In genomic region chr17:73826181-73826871, GRCh38 we compare ENCODE assay signal across 22 cellular contexts.
DNase-seq lines count a peak whose midpoint lies in the region; ATAC-seq, FAIRE-seq and TF ChIP-seq lines count a peak whose summit lies in the region.
"Had no signal": no experiment of that assay in that cellular context is flagged by ENCODE, and none has a peak within 500 bp of the region (broad histone marks: within the 10 kb centered on the region; RNA-seq: fewer than 3 reads in every experiment).

No MANE protein-coding gene starts in this region.

- no peaks in the 10 kb centered on the region for H3K27me3 ChIP-seq in CD4-positive, alpha-beta T cell (ENCODE audit: control insufficient read depth, insufficient read depth, low read length)
- H3K27me3 ChIP-seq in naive thymus-derived CD4-positive, alpha-beta T cell (ENCODE audit: control insufficient read depth in 2 of 2, insufficient read depth in 2 of 2, low read length in 2 of 2), result no peaks in the 10 kb centered on the region

- H3K36me3 Mint-ChIP-seq in CD4-positive, alpha-beta T cell (ENCODE audit: low read depth), result no peaks in the 10 kb centered on the region
- H3K36me3 Mint-ChIP-seq in activated T-helper 17 cell treated with anti-CD3 and anti-CD28 coated beads, Interleukin-2, amount 50 U/mL, for 72 hours (ENCODE audit: low read depth), result no peaks in the 10 kb centered on the region
- peaks cover 0 to 5% (median 0%) of the 10 kb centered on the region in 5 donors for H3K36me3 Mint-ChIP-seq in naive thymus-derived CD4-positive, alpha-beta T cell

- H3K4me3 Mint-ChIP-seq in CD4-positive, alpha-beta T cell, result no peak overlapping the region
- H3K4me3 Mint-ChIP-seq in activated T-helper 17 cell treated with anti-CD3 and anti-CD28 coated beads, Interleukin-2, amount 50 U/mL, for 72 hours, result peak overlapping the region; percentile 53
- peak overlapping the region in 3 of 10 donors; percentile 73 to 89 (median 75) for H3K4me3 Mint-ChIP-seq in naive thymus-derived CD4-positive, alpha-beta T cell
- H3K4me3 Mint-ChIP-seq: GM23338, HFFc6 had no signal

- no peak for TF ChIP-seq POLR2A in A549 (IDR thresholded peaks at IDR 0.05; ENCODE audit: low read length)

- H3K9me3 Mint-ChIP-seq in CD4-positive, alpha-beta T cell, result no peaks in the 10 kb centered on the region
- no peaks in the 10 kb centered on the region for H3K9me3 Mint-ChIP-seq in activated T-helper 17 cell treated with anti-CD3 and anti-CD28 coated beads, Interleukin-2, amount 50 U/mL, for 72 hours
- H3K9me3 Mint-ChIP-seq in naive thymus-derived CD4-positive, alpha-beta T cell, result peaks cover 0 to 2% (median 0%) of the 10 kb centered on the region in 11 donors
- H3K9me3 Mint-ChIP-seq: GM23338 had no signal

- CTCF ChIA-PET in A549 (lab: Yijun Ruan, JAX), result interaction anchor here (0.8 to 1.5 kb wide), 5 partner anchors 10 to 350 kb away, joined by 3 to 4 read pairs (median 3); no protein-coding TSS in a partner anchor
- CTCF ChIA-PET in CD4-positive, alpha-beta T cell (lab: Charles Lee), result no interaction called here
- CTCF ChIA-PET in naive thymus-derived CD4-positive, alpha-beta T cell (lab: Charles Lee), result interaction anchor here (0.7 to 1.8 kb wide), 3 partner anchors 106 to 397 kb away, joined by 3 to 4 read pairs (median 3); no protein-coding TSS in a partner anchor

- 89% methylated on average over 9 of the region's 9 CpGs for WGBS in A549 (ENCODE audit: missing lambda C conversion rate)

- no peak for DNase-seq in A549 (ENCODE audit: low read depth in 1 of 2, low spot score in 1 of 2)
- no peak for DNase-seq in CD4-positive, alpha-beta T cell
- no peak for DNase-seq in naive thymus-derived CD4-positive, alpha-beta T cell
- no peak for DNase-seq in RPMI8226
- no peak for DNase-seq in T-helper 1 cell
- no peak for DNase-seq in central memory CD4-positive, alpha-beta T cell
- DNase-seq: C1 segment of cervical spinal cord; HFFc6; IMR-90; KG1; MM.1S; NCI-H2029; NCI-H446; NCI-H524 treated with DMSO at 0.1 percent for 48 hours; NCI-H774; NK-92 treated with Interleukin-12 subunit alpha and Interleukin-12 subunit beta, amount 100 ng/mL, for 24 hours; PC-3; SHP77 had no signal

- no peak overlapping the region for H3K4me3 ChIP-seq in A549
- H3K4me3 ChIP-seq in naive thymus-derived CD4-positive, alpha-beta T cell (ENCODE audit: low read length), result no peak overlapping the region
- H3K4me3 ChIP-seq: GM23338, HAP-1 had no signal

- H3K27ac Mint-ChIP-seq in CD4-positive, alpha-beta T cell, result peak overlapping the region; percentile 97
- H3K27ac Mint-ChIP-seq in activated T-helper 17 cell treated with anti-CD3 and anti-CD28 coated beads, Interleukin-2, amount 50 U/mL, for 72 hours, result no peak overlapping the region
- H3K27ac Mint-ChIP-seq in naive thymus-derived CD4-positive, alpha-beta T cell, result peak overlapping the region in 8 of 9 donors; percentile 85 to 100 (median 93)
- H3K27ac Mint-ChIP-seq: GM23338, HFFc6 had no signal

- no peak for TF ChIP-seq EP300 in A549 (IDR thresholded peaks at IDR 0.05)

- no peak overlapping the region for H3K4me2 ChIP-seq in A549
- H3K4me2 ChIP-seq: GM23338 had no signal

- peaks cover 98% of the 10 kb centered on the region for H3K4me1 Mint-ChIP-seq in CD4-positive, alpha-beta T cell (ENCODE audit: low read depth)
- peaks cover 42% of the 10 kb centered on the region for H3K4me1 Mint-ChIP-seq in activated T-helper 17 cell treated with anti-CD3 and anti-CD28 coated beads, Interleukin-2, amount 50 U/mL, for 72 hours
- peaks cover 6 to 98% (median 85%) of the 10 kb centered on the region in 7 donors for H3K4me1 Mint-ChIP-seq in naive thymus-derived CD4-positive, alpha-beta T cell

- no peaks in the 10 kb centered on the region for H3K36me3 ChIP-seq in naive thymus-derived CD4-positive, alpha-beta T cell (ENCODE audit: control insufficient read depth in 2 of 3, insufficient read depth in 3 of 3, low read length in 3 of 3)
- H3K36me3 ChIP-seq: HAP-1 had no signal

- peaks cover 15% of the 10 kb centered on the region for H3K4me1 ChIP-seq in A549
- H3K4me1 ChIP-seq in naive thymus-derived CD4-positive, alpha-beta T cell (ENCODE audit: control insufficient read depth in 2 of 2, insufficient read depth in 2 of 2, low read length in 2 of 2), result peaks cover 19 to 82% of the 10 kb centered on the region in 2 donors
- H3K4me1 ChIP-seq: HAP-1 had no signal

- ATAC-seq in A549, result no peak
- ATAC-seq in CD4-positive, alpha-beta T cell (ENCODE audit: poor library complexity), result no peak
- no peak for ATAC-seq in activated T-helper 17 cell treated with anti-CD3 and anti-CD28 coated beads, Interleukin-2, amount 50 U/mL, for 72 hours (replicated peaks)
- ATAC-seq in naive thymus-derived CD4-positive, alpha-beta T cell, result no peak
- ATAC-seq: GM23338, PC-3 had no signal

- H3K27ac ChIP-seq in A549, result peak overlapping the region; percentile 64 to 69; a peak in 4 of 6 replicates
- H3K27ac ChIP-seq in CD4-positive, alpha-beta T cell (ENCODE audit: low read depth, low read length), result peak overlapping the region; percentile 48
- H3K27ac ChIP-seq in naive thymus-derived CD4-positive, alpha-beta T cell (ENCODE audit: low read depth, low read length), result peak overlapping the region; percentile 73

- no peak for TF ChIP-seq CTCF in A549 (IDR thresholded peaks at IDR 0.05)
- TF ChIP-seq CTCF in CD4-positive, alpha-beta T cell (IDR thresholded peaks at IDR 0.05), result no peak

- intact Hi-C loops in CD4-positive, alpha-beta T cell (cut with DNase I, micrococcal nuclease), result no loop called here
- intact Hi-C loops in naive thymus-derived CD4-positive, alpha-beta T cell (cut with micrococcal nuclease), result loop anchor here in 1 of 2 donors (5.0 to 10.0 kb wide), 2 partner anchors 52 to 234 kb away; no protein-coding TSS in a partner anchor

- no peak for TF ChIP-seq RAD21 in A549 (conservative IDR thresholded peaks at IDR 0.05 in 1 of 2, IDR thresholded peaks at IDR 0.05 in 1 of 2)

- H3K9me3 ChIP-seq in A549, result no peaks in the 10 kb centered on the region
- H3K9me3 ChIP-seq in CD4-positive, alpha-beta T cell (ENCODE audit: control insufficient read depth, low read length), result no peaks in the 10 kb centered on the region
- H3K9me3 ChIP-seq in naive thymus-derived CD4-positive, alpha-beta T cell (ENCODE audit: control insufficient read depth in 2 of 3, low read length in 3 of 3), result no peaks in the 10 kb centered on the region
- H3K9me3 ChIP-seq: HAP-1 had no signal

- POLR2A ChIA-PET in A549 (lab: Yijun Ruan, JAX), result no interaction called here
- POLR2A ChIA-PET in CD4-positive, alpha-beta T cell (lab: Charles Lee), result interaction anchor here (1.4 to 2.6 kb wide), 3 partner anchors 44 to 106 kb away, joined by 3 to 9 read pairs (median 8); no protein-coding TSS in a partner anchor
- POLR2A ChIA-PET in naive thymus-derived CD4-positive, alpha-beta T cell (lab: Charles Lee), result interaction anchor here (0.9 to 7.5 kb wide), 4 partner anchors 10 to 105 kb away, joined by 3 to 80 read pairs (median 6); no protein-coding TSS in a partner anchor

- H3K27me3 Mint-ChIP-seq in CD4-positive, alpha-beta T cell, result no peaks in the 10 kb centered on the region
- no peaks in the 10 kb centered on the region for H3K27me3 Mint-ChIP-seq in activated T-helper 17 cell treated with anti-CD3 and anti-CD28 coated beads, Interleukin-2, amount 50 U/mL, for 72 hours
- peaks cover 0 to 23% (median 0%) of the 10 kb centered on the region in 5 donors for H3K27me3 Mint-ChIP-seq in naive thymus-derived CD4-positive, alpha-beta T cell

- no peak for FAIRE-seq in A549 (lab: Jason Lieb, UNC)
- FAIRE-seq: D721Med had no signal

TF ChIP-seq in A549, 52 proteins besides CTCF, POLR2A, EP300 and RAD21 (continues in another document):
- no peak for TF ChIP-seq NPAS2 (CRISPR knock-in tag; IDR thresholded peaks at IDR 0.05; ENCODE audit: borderline replicate concordance)
- TF ChIP-seq REST (IDR thresholded peaks at IDR 0.05), result no peak
- TF ChIP-seq HOXB5 (CRISPR knock-in tag; IDR thresholded peaks at IDR 0.05), result no peak
- no peak for TF ChIP-seq MAX (IDR thresholded peaks at IDR 0.05)
- no peak for TF ChIP-seq ZNF302 (CRISPR knock-in tag; IDR thresholded peaks at IDR 0.05)
- TF ChIP-seq RNF2 (IDR thresholded peaks at IDR 0.05; ENCODE audit: borderline replicate concordance, low read depth), result no peak
- no peak for TF ChIP-seq MAZ (IDR thresholded peaks at IDR 0.05; ENCODE audit: borderline replicate concordance, low read depth, low read length)
- TF ChIP-seq CBX8 (IDR thresholded peaks at IDR 0.05), result no peak
- no peak for TF ChIP-seq FOSB (CRISPR knock-in tag; IDR thresholded peaks at IDR 0.05)
- no peak for TF ChIP-seq TFCP2L1 (CRISPR knock-in tag; IDR thresholded peaks at IDR 0.05)
- no peak for TF ChIP-seq HOXB13 (CRISPR knock-in tag; IDR thresholded peaks at IDR 0.05; ENCODE audit: low read depth)
- no peak for TF ChIP-seq HES2 (IDR thresholded peaks at IDR 0.05)
